In genomic region chr1:54764132-54764921, GRCh38 we compare ENCODE assay signal across 8 cellular contexts. TPM values are rescaled to one million over a fixed set of nuclear protein-coding genes. Genes with fewer than 3 reads are reported as not detected.
A peak's percentile ranks its signal among the peaks of the same experiment; 100 is the strongest.
DNase-seq lines count a peak whose midpoint lies in the region; ATAC-seq and TF ChIP-seq lines count a peak whose summit lies in the region.

Gene PARS2 (minus strand): TSS chr1:54764523. CDS start chr1:54759161, 5,362 bp downstream.

- TF ChIP-seq RAD21 in Ishikawa (IDR thresholded peaks at IDR 0.05; ENCODE audit: low read depth): no peak

- DNase-seq in DMS153 treated with DMSO at 0.1 percent for 48 hours (lab: John Stamatoyannopoulos, UW; ENCODE audit: unreplicated experiment): peak; percentile 99
- peak; percentile 83 for DNase-seq in OCI-M2 (lab: John Stamatoyannopoulos, UW; ENCODE audit: unreplicated experiment)
- peak; percentile 93 for DNase-seq in activated T-cell treated with anti-CD3 and anti-CD28 coated beads, Interleukin-2, amount 50 U/mL, for 1 hour
- peak; percentile 99 for DNase-seq in erythroblast (lab: John Stamatoyannopoulos, UW)
- DNase-seq in mucosa of gallbladder (ENCODE audit: low spot score): peak; percentile 97
- peak; percentile 96 for DNase-seq in stimulated activated CD8-positive, alpha-beta memory T cell treated with anti-CD3 and anti-CD28 coated beads, Interleukin-4, amount 100 ng/mL, for 24 hours (ENCODE audit: low read depth)

- peak; percentile 92 for ATAC-seq in GM21619 (IDR thresholded peaks at IDR 0.05; ENCODE audit: unreplicated experiment)

- no peak for TF ChIP-seq EP300 in Ishikawa (IDR thresholded peaks at IDR 0.05; ENCODE audit: borderline replicate concordance)

- peak; percentile 79 for TF ChIP-seq POLR2A in erythroblast (IDR thresholded peaks at IDR 0.05; ENCODE audit: low read length)

TF ChIP-seq in Ishikawa, 13 proteins besides CTCF, POLR2A, EP300 and RAD21:
- TF ChIP-seq, protein P1, sequence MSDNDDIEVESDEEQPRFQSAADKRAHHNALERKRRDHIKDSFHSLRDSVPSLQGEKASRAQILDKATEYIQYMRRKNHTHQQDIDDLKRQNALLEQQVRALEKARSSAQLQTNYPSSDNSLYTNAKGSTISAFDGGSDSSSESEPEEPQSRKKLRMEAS (IDR thresholded peaks at IDR 0.05): peak; percentile 82
- no peak; the same call in 1 of the 2 replicates for TF ChIP-seq TCF12 (IDR thresholded peaks at IDR 0.05; ENCODE audit: low read depth)
- TF ChIP-seq, protein P2, sequence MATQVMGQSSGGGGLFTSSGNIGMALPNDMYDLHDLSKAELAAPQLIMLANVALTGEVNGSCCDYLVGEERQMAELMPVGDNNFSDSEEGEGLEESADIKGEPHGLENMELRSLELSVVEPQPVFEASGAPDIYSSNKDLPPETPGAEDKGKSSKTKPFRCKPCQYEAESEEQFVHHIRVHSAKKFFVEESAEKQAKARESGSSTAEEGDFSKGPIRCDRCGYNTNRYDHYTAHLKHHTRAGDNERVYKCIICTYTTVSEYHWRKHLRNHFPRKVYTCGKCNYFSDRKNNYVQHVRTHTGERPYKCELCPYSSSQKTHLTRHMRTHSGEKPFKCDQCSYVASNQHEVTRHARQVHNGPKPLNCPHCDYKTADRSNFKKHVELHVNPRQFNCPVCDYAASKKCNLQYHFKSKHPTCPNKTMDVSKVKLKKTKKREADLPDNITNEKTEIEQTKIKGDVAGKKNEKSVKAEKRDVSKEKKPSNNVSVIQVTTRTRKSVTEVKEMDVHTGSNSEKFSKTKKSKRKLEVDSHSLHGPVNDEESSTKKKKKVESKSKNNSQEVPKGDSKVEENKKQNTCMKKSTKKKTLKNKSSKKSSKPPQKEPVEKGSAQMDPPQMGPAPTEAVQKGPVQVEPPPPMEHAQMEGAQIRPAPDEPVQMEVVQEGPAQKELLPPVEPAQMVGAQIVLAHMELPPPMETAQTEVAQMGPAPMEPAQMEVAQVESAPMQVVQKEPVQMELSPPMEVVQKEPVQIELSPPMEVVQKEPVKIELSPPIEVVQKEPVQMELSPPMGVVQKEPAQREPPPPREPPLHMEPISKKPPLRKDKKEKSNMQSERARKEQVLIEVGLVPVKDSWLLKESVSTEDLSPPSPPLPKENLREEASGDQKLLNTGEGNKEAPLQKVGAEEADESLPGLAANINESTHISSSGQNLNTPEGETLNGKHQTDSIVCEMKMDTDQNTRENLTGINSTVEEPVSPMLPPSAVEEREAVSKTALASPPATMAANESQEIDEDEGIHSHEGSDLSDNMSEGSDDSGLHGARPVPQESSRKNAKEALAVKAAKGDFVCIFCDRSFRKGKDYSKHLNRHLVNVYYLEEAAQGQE (IDR thresholded peaks at IDR 0.05; ENCODE audit: low read depth): no peak
- no peak for TF ChIP-seq CEBPB (IDR thresholded peaks at IDR 0.05)
- no peak for TF ChIP-seq USF1 (IDR thresholded peaks at IDR 0.05)
- peak; percentile 82 for TF ChIP-seq ZBTB7A (IDR thresholded peaks at IDR 0.05; ENCODE audit: low read depth)
- TF ChIP-seq CREB1 (IDR thresholded peaks at IDR 0.05; ENCODE audit: low read depth): peak; percentile 34; the same call in 1 of the 2 replicates
- no peak for TF ChIP-seq TEAD4 (IDR thresholded peaks at IDR 0.05)
- TF ChIP-seq TAF1 (IDR thresholded peaks at IDR 0.05; ENCODE audit: low read depth): peak; percentile 74
- no peak for TF ChIP-seq YY1 (IDR thresholded peaks at IDR 0.05; ENCODE audit: low read depth)
- TF ChIP-seq EGR1 (IDR thresholded peaks at IDR 0.05): peak; percentile 67

RNA-seq across cellular contexts. Expression of gene PARS2, which starts in this region (rescaled TPM):
- 6.3 TPM for total RNA-seq in mucosa of gallbladder

Comparison
In these comparisons a context has a peak if more than half of its experiments do, and no peak if none do; other contexts are left out.
1. Peak in every context shown above with its lines: DNase-seq and ATAC-seq.